Comparison of ENCODE assay signal across 12 cellular contexts in genomic region chr3:153158184-153158583, GRCh38. TPM values are rescaled to one million over a fixed set of nuclear protein-coding genes. Genes with fewer than 3 reads are reported as not detected.
DNase-seq lines count a peak whose midpoint lies in the region; ATAC-seq and TF ChIP-seq lines count a peak whose summit lies in the region.
"Had no signal": no experiment of that assay in that cellular context is flagged by ENCODE, and none has a peak within 500 bp of the region (broad histone marks: within the 10 kb centered on the region; RNA-seq: fewer than 3 reads in every experiment).

No MANE protein-coding gene starts in this region.

- H3K27ac ChIP-seq in CD4-positive, alpha-beta T cell (ENCODE audit: low read depth, low read length): no peak overlapping the region
- no peak overlapping the region for H3K27ac ChIP-seq in GM23248
- peak overlapping the region; percentile 95 for H3K27ac ChIP-seq in hepatocyte
- H3K27ac ChIP-seq in parathyroid adenoma: no peak overlapping the region
- H3K27ac ChIP-seq in gastrocnemius medialis: no peak overlapping the region
- H3K27ac ChIP-seq: BLaER1 had no signal

- 0 out of 2 replicates have a peak overlapping the region, but pooled peaks have one; percentile 8 for H2AFZ ChIP-seq in GM23248
- H2AFZ ChIP-seq in hepatocyte: no peak overlapping the region
- peak overlapping the region; percentile 51 for H2AFZ ChIP-seq in parathyroid adenoma

- POLR2A ChIA-PET in CD4-positive, alpha-beta T cell (lab: Charles Lee): no interaction called here
- POLR2A ChIA-PET in HEK293T (lab: Yijun Ruan, JAX): no interaction called here

- H3K4me2 ChIP-seq in GM23248 (ENCODE audit: unreplicated experiment) (no peak overlapping the region), hepatocyte (no peak overlapping the region), parathyroid adenoma (ENCODE audit: low read length) (no peak overlapping the region)
- H3K4me2 ChIP-seq: BLaER1 had no signal

- peak overlapping the region; percentile 56 for H3K4me3 Mint-ChIP-seq in CD4-positive, alpha-beta T cell

- H3K9me3 Mint-ChIP-seq in CD4-positive, alpha-beta T cell: no peaks in the 10 kb centered on the region

- no peaks in the 10 kb centered on the region for H3K9me2 ChIP-seq in GM23248 (ENCODE audit: insufficient read depth)
- no peaks in the 10 kb centered on the region for H3K9me2 ChIP-seq in hepatocyte (replicated peaks; ENCODE audit: insufficient read depth)

- no peaks in the 10 kb centered on the region for H4K20me1 ChIP-seq in GM23248 (ENCODE audit: insufficient read depth)
- H4K20me1 ChIP-seq in hepatocyte (ENCODE audit: insufficient read depth, poor library complexity, severe bottlenecking): peaks cover 2% of the 10 kb centered on the region

- 95 to 99% methylated on average over 4 of the region's 4 CpGs for WGBS in GM23248 (ENCODE audit: low coverage in 1 of 2, low lambda C conversion rate in 2 of 2, missing lambda C conversion rate in 2 of 2), 2 experiments
- 69% methylated on average over 4 of the region's 4 CpGs for WGBS in hepatocyte (ENCODE audit: low lambda C conversion rate, missing lambda C conversion rate)

- H3K9ac ChIP-seq in GM23248 (no peak overlapping the region), parathyroid adenoma (no peak overlapping the region)
- H3K9ac ChIP-seq: BLaER1 had no signal

- H3K79me2 ChIP-seq in GM23248 (ENCODE audit: insufficient read depth): peaks cover 10% of the 10 kb centered on the region
- H3K79me2 ChIP-seq in hepatocyte: peaks cover 10% of the 10 kb centered on the region
- H3K79me2 ChIP-seq in parathyroid adenoma: peaks cover 2% of the 10 kb centered on the region

- peaks cover 21% of the 10 kb centered on the region for H3K36me3 Mint-ChIP-seq in CD4-positive, alpha-beta T cell (ENCODE audit: low read depth)

- no peaks in the 10 kb centered on the region for H3K9me3 ChIP-seq in CD4-positive, alpha-beta T cell (ENCODE audit: control insufficient read depth, low read length)
- H3K9me3 ChIP-seq in GM23248 (ENCODE audit: low read depth) (no peaks in the 10 kb centered on the region), hepatocyte (ENCODE audit: low read depth) (no peaks in the 10 kb centered on the region), parathyroid adenoma (ENCODE audit: control insufficient read depth, low read length) (no peaks in the 10 kb centered on the region), gastrocnemius medialis (no peaks in the 10 kb centered on the region)
- H3K9me3 ChIP-seq: BLaER1 had no signal

- TF ChIP-seq CTCF in CD4-positive, alpha-beta T cell (IDR thresholded peaks at IDR 0.05): no peak
- TF ChIP-seq CTCF in hepatocyte (IDR thresholded peaks at IDR 0.05; ENCODE audit: poor library complexity): no peak
- TF ChIP-seq CTCF in parathyroid adenoma (IDR thresholded peaks at IDR 0.05): no peak
- TF ChIP-seq CTCF in gastrocnemius medialis (IDR thresholded peaks at IDR 0.05 in 4 of 5, conservative IDR thresholded peaks at IDR 0.05 in 1 of 5): no peak

- H3K4me3 ChIP-seq in GM23248: no peak overlapping the region
- H3K4me3 ChIP-seq in hepatocyte: no peak overlapping the region
- H3K4me3 ChIP-seq in parathyroid adenoma (ENCODE audit: low read depth, low read length): no peak overlapping the region
- no peak overlapping the region for H3K4me3 ChIP-seq in gastrocnemius medialis
- H3K4me3 ChIP-seq: BLaER1, GM12878 had no signal

- H3K4me1 ChIP-seq in GM23248 (ENCODE audit: insufficient read depth) (peaks cover 5% of the 10 kb centered on the region; the same call in 1 of the 2 replicates), hepatocyte (ENCODE audit: insufficient read depth) (peaks cover 17% of the 10 kb centered on the region), parathyroid adenoma (no peaks in the 10 kb centered on the region), gastrocnemius medialis (peaks cover 0 to 3% of the 10 kb centered on the region in 2 donors)

- H3F3A ChIP-seq in GM23248 (ENCODE audit: insufficient read depth): peaks cover 7% of the 10 kb centered on the region; the same call in 1 of the 2 replicates

- CTCF ChIA-PET in CD4-positive, alpha-beta T cell (lab: Charles Lee): no interaction called here
- CTCF ChIA-PET in HEK293T (lab: Yijun Ruan, JAX): no interaction called here

- no peak overlapping the region for H3K27ac Mint-ChIP-seq in CD4-positive, alpha-beta T cell

- DNase-seq in CD4-positive, alpha-beta T cell: no peak
- DNase-seq in GM23248 (no peak), hepatocyte (ENCODE audit: low spot score) (peak; percentile 10), gastrocnemius medialis (no peak), HEK293T (ENCODE audit: extremely low spot score) (no peak), Ammon's horn (ENCODE audit: low spot score) (no peak), NCI-H1436 (lab: John Stamatoyannopoulos, UW) (no peak)
- DNase-seq: DMS79 had no signal

- in situ Hi-C loops in GM23248 (cut with MboI): loop anchor here (25.0 kb wide), 1 partner anchor 604 kb away; no protein-coding TSS in a partner anchor
- in situ Hi-C loops in gastrocnemius medialis (cut with MboI; ENCODE audit: low sequenced_read_pairs in 4 of 4): no loop called here

- H3K4me1 Mint-ChIP-seq in CD4-positive, alpha-beta T cell (ENCODE audit: low read depth): peaks cover 20% of the 10 kb centered on the region

- H3K36me3 ChIP-seq in GM23248 (ENCODE audit: low read depth): no peaks in the 10 kb centered on the region
- H3K36me3 ChIP-seq in hepatocyte (replicated peaks; ENCODE audit: insufficient read depth, low read depth): no peaks in the 10 kb centered on the region
- H3K36me3 ChIP-seq in parathyroid adenoma (ENCODE audit: control insufficient read depth, insufficient read depth, low read length): no peaks in the 10 kb centered on the region
- no peaks in the 10 kb centered on the region for H3K36me3 ChIP-seq in gastrocnemius medialis
- H3K36me3 ChIP-seq: BLaER1 had no signal

- ATAC-seq in CD4-positive, alpha-beta T cell (ENCODE audit: poor library complexity): no peak
- no peak for ATAC-seq in gastrocnemius medialis
- ATAC-seq: GM12878, HCT116 had no signal

- intact Hi-C loops in CD4-positive, alpha-beta T cell (cut with DNase I, micrococcal nuclease): no loop called here
- intact Hi-C loops in gastrocnemius medialis (cut with DNase I; ENCODE audit: low total_unique reads): no loop called here

- TF ChIP-seq POLR2A in gastrocnemius medialis (IDR thresholded peaks at IDR 0.05): no peak

- H3K27me3 Mint-ChIP-seq in CD4-positive, alpha-beta T cell: no peaks in the 10 kb centered on the region

- no peaks in the 10 kb centered on the region for H3K27me3 ChIP-seq in CD4-positive, alpha-beta T cell (ENCODE audit: control insufficient read depth, insufficient read depth, low read length)
- no peaks in the 10 kb centered on the region for H3K27me3 ChIP-seq in GM23248 (replicated peaks; ENCODE audit: insufficient read depth)
- no peaks in the 10 kb centered on the region for H3K27me3 ChIP-seq in hepatocyte
- no peaks in the 10 kb centered on the region for H3K27me3 ChIP-seq in parathyroid adenoma (ENCODE audit: control insufficient read depth, insufficient read depth, low read length)
- no peaks in the 10 kb centered on the region for H3K27me3 ChIP-seq in gastrocnemius medialis
- H3K27me3 ChIP-seq: BLaER1 had no signal

TF ChIP-seq in HEK293T, 16 proteins besides CTCF, POLR2A, EP300 and RAD21:
- TF ChIP-seq FOXA1 (IDR thresholded peaks at IDR 0.05): no peak
- no peak for TF ChIP-seq ELF4 (IDR thresholded peaks at IDR 0.05)
- TF ChIP-seq LEF1 (IDR thresholded peaks at IDR 0.05; ENCODE audit: borderline replicate concordance): no peak
- TF ChIP-seq NFRKB (IDR thresholded peaks at IDR 0.05): no peak
- TF ChIP-seq ARNT (IDR thresholded peaks at IDR 0.05): no peak

RNA-seq across cellular contexts. Expression of gene RAP2B, which starts 3.8 kb away (rescaled TPM):
- total RNA-seq in CD4-positive, alpha-beta T cell: 10 to 100 TPM; 13.8 to 14.8 TPM
- total RNA-seq in GM23248 (2014; rRNA removed; shearing (Covaris generic)): 10.9 and 12.9 TPM in 2 replicates
- polyA plus RNA-seq in GM23248 (2016; fragmentation: Nextera tagmentation; extraction: Ambion mirVana): 13.1 and 13.2 TPM in 2 replicates
- 17.7 and 20.0 TPM in 2 replicates for total RNA-seq in hepatocyte
- 10.4 and 11.5 TPM in 2 replicates for polyA plus RNA-seq in hepatocyte
- 1 to 10 TPM; 1.5 to 2.0 (median 1.7) TPM for total RNA-seq in gastrocnemius medialis
